Comparison of ENCODE assay signal across 8 cellular contexts in genomic region chr9:133742849-133743444, GRCh38. TPM values are rescaled to one million over a fixed set of nuclear protein-coding genes. Genes with fewer than 3 reads are reported as not detected.
DNase-seq lines count a peak whose midpoint lies in the region; ATAC-seq and TF ChIP-seq lines count a peak whose summit lies in the region.

No MANE protein-coding gene starts in this region.

- H3K4me3 Mint-ChIP-seq in Calu3 (ENCODE audit: low read depth, unreplicated experiment), result no peak overlapping the region

- CTCF ChIA-PET in Calu3 (lab: Charles Lee), result interaction anchor here (0.9 to 1.6 kb wide), 6 partner anchors 10 to 251 kb away, joined by 3 to 7 read pairs (median 4); no protein-coding TSS in a partner anchor

- peaks cover 19% of the 10 kb centered on the region for H3K27me3 ChIP-seq in kidney epithelial cell (ENCODE audit: control insufficient read depth, insufficient read depth, low read length)

- DNase-seq in Calu3, result peak; percentile 83
- DNase-seq in NCI-H226, result peak; percentile 54
- peak; percentile 48 to 69 (median 55) for DNase-seq in activated CD4-positive, CD25-positive, alpha-beta regulatory T cell (lab: John Stamatoyannopoulos, UW)
- DNase-seq in cardiac fibroblast (ENCODE audit: low read depth in 2 of 2), result peak; percentile 66 to 71
- DNase-seq in kidney epithelial cell (ENCODE audit: low read depth), result peak; percentile 10
- DNase-seq in stimulated activated CD4-positive, alpha-beta T cell treated with anti-CD3 and anti-CD28 coated beads, Interleukin-2, amount 100 ng/mL, for 4 hours (ENCODE audit: low read depth), result peak; percentile 59

- H3K36me3 ChIP-seq in kidney epithelial cell (ENCODE audit: control insufficient read depth, insufficient read depth, low read length), result no peaks in the 10 kb centered on the region

- no peaks in the 10 kb centered on the region for H3K9me3 Mint-ChIP-seq in Calu3 (ENCODE audit: low read depth, unreplicated experiment)

- H3K36me3 Mint-ChIP-seq in Calu3 (ENCODE audit: insufficient read depth, unreplicated experiment), result no peaks in the 10 kb centered on the region

- H3K27ac Mint-ChIP-seq in Calu3 (ENCODE audit: unreplicated experiment), result no peak overlapping the region

- TF ChIP-seq CTCF in Calu3 (IDR thresholded peaks at IDR 0.05; ENCODE audit: unreplicated experiment), result peak; percentile 91
- TF ChIP-seq CTCF in cardiac fibroblast (IDR thresholded peaks at IDR 0.05; ENCODE audit: low read depth, low read length), result peak; percentile 98
- TF ChIP-seq CTCF in kidney epithelial cell (IDR thresholded peaks at IDR 0.05; ENCODE audit: insufficient read depth, low read length, poor library complexity, severe bottlenecking), result peak; percentile 98

- ATAC-seq in HG02642 (IDR thresholded peaks at IDR 0.05; ENCODE audit: poor library complexity, unreplicated experiment) (peak; percentile 62), HG03139 (IDR thresholded peaks at IDR 0.05; ENCODE audit: unreplicated experiment) (no peak)

- H3K4me3 ChIP-seq in cardiac fibroblast (replicated peaks in 1 of 2; ENCODE audit: low read depth in 2 of 2, low read length in 2 of 2) (no peak overlapping the region), kidney epithelial cell (ENCODE audit: low read depth, low read length) (no peak overlapping the region)

- H3K27me3 Mint-ChIP-seq in Calu3 (ENCODE audit: unreplicated experiment), result peaks cover 60% of the 10 kb centered on the region

- intact Hi-C loops in Calu3 (cut with micrococcal nuclease; ENCODE audit: unreplicated experiment), result no loop called here

- no TSS peak for BruUV-seq in Calu3 (replicated peaks; lab: Mats Ljungman, UMichigan)

- no peaks in the 10 kb centered on the region for H3K4me1 Mint-ChIP-seq in Calu3 (ENCODE audit: low read depth, unreplicated experiment)

RNA-seq across cellular contexts. Expression of gene SARDH, which starts 4.8 kb away (rescaled TPM):
- total RNA-seq in Calu3 (2022) (0.12 TPM in 1 of 2 replicates, not detected in the other), kidney epithelial cell (0.75 and 1.8 TPM in 2 replicates)

Comparison
In these comparisons a context has a peak if more than half of its experiments do, and no peak if none do; other contexts are left out.
1. DNase-seq: peak in every context shown above with its lines; median percentile 83 in Calu3; 68 in cardiac fibroblast; 59 in stimulated activated CD4-positive, alpha-beta T cell treated with anti-CD3 and anti-CD28 coated beads, Interleukin-2, amount 100 ng/mL, for 4 hours; 55 in activated CD4-positive, CD25-positive, alpha-beta regulatory T cell; 54 in NCI-H226; 10 in kidney epithelial cell.